ENCODE assay signal across 8 cellular contexts in the genomic region with DNA sequence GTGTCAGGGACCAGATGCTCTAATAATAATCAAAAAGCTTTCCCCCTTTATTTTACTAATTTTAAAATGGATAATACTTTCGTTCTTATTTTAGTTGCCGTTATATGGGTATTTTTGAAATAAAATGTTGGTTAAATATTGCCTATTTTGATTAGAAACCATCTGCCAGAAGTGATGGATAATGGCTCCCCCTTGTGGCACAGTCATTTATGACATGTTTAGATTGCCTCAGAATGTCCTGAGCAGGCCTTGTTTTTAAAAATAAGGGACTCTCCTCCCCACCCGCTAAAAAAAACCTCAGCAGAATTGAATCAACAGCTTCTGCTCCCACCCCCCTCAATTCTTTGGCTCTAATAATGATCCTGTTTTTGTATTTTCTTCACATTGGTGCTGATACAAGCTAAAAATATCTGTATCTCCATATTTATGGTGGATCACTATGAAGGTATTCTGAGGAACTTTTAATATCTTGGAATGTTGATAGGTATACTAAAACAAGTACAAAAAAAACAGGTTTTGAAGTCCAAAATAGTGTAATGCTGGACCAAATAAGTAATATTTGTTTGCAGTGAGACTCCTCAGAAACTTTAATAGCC. TPM values are rescaled to one million over a fixed set of nuclear protein-coding genes. Genes with fewer than 3 reads are reported as not detected.
DNase-seq lines count a peak whose midpoint lies in the region; ATAC-seq and TF ChIP-seq lines count a peak whose summit lies in the region.

No MANE protein-coding gene starts in this region.

- POLR2A ChIA-PET in HEK293 (lab: Yijun Ruan, JAX): no interaction called here

- DNase-seq in CMK (ENCODE audit: low read depth) (peak; percentile 25), NCI-H526 treated with DMSO at 0.1 percent for 48 hours (lab: John Stamatoyannopoulos, UW) (peak; percentile 53), ecto neural progenitor cell (ENCODE audit: low spot score) (peak; percentile 54), lung microvascular endothelial cell (ENCODE audit: low read depth in 2 of 2) (peak; percentile 75 to 86)
- peak; percentile 62 to 67 for DNase-seq in activated CD4-positive, alpha-beta T cell treated with anti-CD3 and anti-CD28 coated beads, Interleukin-2, amount 50 U/mL, for 4 hours
- peak; percentile 33 to 39 for DNase-seq in stimulated activated CD8-positive, alpha-beta memory T cell treated with anti-CD3 and anti-CD28 coated beads, Interleukin-2, amount 100 ng/mL, for 1 hour (ENCODE audit: low read depth in 2 of 2)

- peaks cover 5% of the 10 kb centered on the region; the same call in 1 of the 2 replicates for H3K4me1 ChIP-seq in HEK293 (ENCODE audit: control insufficient read depth, insufficient read depth, low read length)

- CTCF ChIA-PET in HEK293 (lab: Yijun Ruan, JAX): interaction anchor here (0.5 to 2.9 kb wide), 43 partner anchors 10 to 524 kb away, joined by 3 to 49 read pairs (median 4); no protein-coding TSS in a partner anchor

- H3K36me3 ChIP-seq in HEK293 (ENCODE audit: control insufficient read depth in 2 of 2, insufficient read depth in 1 of 2, low read length in 2 of 2): no peaks in the 10 kb centered on the region; a peak in 1 of 3 replicates

- no peaks in the 10 kb centered on the region for H3K9me3 ChIP-seq in HEK293 (ENCODE audit: control insufficient read depth, insufficient read depth, low read depth, low read length)

- TF ChIP-seq CTCF in HEK293 (tag by site-specific recombination; IDR thresholded peaks at IDR 0.05): peak; percentile 11; the same call in 1 of the 2 replicates

- no peak overlapping the region for H3K27ac ChIP-seq in HEK293 (ENCODE audit: extremely low read depth, low read depth, low read length)

- no peak for ATAC-seq in GM21528 (IDR thresholded peaks at IDR 0.05; ENCODE audit: low FRiP score, unreplicated experiment)

- no peak overlapping the region for H3K4me3 ChIP-seq in HEK293 (ENCODE audit: low read depth, low read length)

TF ChIP-seq in HEK293, 187 proteins besides CTCF, POLR2A, EP300 and RAD21:
- TF ChIP-seq ZNF660 (tag by site-specific recombination; IDR thresholded peaks at IDR 0.05) (0 out of 2 replicates have a peak, but pooled peaks have one; percentile 33), ZNF560 (tag by site-specific recombination; IDR thresholded peaks at IDR 0.05; ENCODE audit: borderline replicate concordance) (no peak), ZNF654 (tag by site-specific recombination; IDR thresholded peaks at IDR 0.05; ENCODE audit: low read depth) (peak; percentile 71)
- TF ChIP-seq, protein P1, sequence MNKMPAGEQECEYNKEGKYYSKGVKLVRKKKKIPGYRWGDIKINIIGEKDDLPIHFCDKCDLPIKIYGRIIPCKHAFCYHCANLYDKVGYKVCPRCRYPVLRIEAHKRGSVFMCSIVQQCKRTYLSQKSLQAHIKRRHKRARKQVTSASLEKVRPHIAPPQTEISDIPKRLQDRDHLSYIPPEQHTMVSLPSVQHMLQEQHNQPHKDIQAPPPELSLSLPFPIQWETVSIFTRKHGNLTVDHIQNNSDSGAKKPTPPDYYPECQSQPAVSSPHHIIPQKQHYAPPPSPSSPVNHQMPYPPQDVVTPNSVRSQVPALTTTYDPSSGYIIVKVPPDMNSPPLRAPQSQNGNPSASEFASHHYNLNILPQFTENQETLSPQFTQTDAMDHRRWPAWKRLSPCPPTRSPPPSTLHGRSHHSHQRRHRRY (tag by site-specific recombination; IDR thresholded peaks at IDR 0.05): no peak
- TF ChIP-seq, protein P2, sequence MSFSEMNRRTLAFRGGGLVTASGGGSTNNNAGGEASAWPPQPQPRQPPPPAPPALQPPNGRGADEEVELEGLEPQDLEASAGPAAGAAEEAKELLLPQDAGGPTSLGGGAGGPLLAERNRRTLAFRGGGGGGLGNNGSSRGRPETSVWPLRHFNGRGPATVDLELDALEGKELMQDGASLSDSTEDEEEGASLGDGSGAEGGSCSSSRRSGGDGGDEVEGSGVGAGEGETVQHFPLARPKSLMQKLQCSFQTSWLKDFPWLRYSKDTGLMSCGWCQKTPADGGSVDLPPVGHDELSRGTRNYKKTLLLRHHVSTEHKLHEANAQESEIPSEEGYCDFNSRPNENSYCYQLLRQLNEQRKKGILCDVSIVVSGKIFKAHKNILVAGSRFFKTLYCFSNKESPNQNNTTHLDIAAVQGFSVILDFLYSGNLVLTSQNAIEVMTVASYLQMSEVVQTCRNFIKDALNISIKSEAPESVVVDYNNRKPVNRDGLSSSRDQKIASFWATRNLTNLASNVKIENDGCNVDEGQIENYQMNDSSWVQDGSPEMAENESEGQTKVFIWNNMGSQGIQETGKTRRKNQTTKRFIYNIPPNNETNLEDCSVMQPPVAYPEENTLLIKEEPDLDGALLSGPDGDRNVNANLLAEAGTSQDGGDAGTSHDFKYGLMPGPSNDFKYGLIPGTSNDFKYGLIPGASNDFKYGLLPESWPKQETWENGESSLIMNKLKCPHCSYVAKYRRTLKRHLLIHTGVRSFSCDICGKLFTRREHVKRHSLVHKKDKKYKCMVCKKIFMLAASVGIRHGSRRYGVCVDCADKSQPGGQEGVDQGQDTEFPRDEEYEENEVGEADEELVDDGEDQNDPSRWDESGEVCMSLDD (tag by site-specific recombination; IDR thresholded peaks at IDR 0.05): no peak

RNA-seq across cellular contexts. Expression of a gene that starts 38.8 kb away (rescaled TPM):
- total RNA-seq in lung microvascular endothelial cell: 8.7 and 10.5 TPM in 2 replicates

RNA-seq across cellular contexts. Expression of a gene that starts 39.2 kb away (rescaled TPM):
- total RNA-seq in lung microvascular endothelial cell: 7.7 and 8.7 TPM in 2 replicates

Comparison
In these comparisons a context has a peak if more than half of its experiments do, and no peak if none do; other contexts are left out.
1. DNase-seq: peak in every context shown above with its lines; median percentile 80 in lung microvascular endothelial cell; 64 in activated CD4-positive, alpha-beta T cell treated with anti-CD3 and anti-CD28 coated beads, Interleukin-2, amount 50 U/mL, for 4 hours; 54 in ecto neural progenitor cell; 53 in NCI-H526 treated with DMSO at 0.1 percent for 48 hours; 36 in stimulated activated CD8-positive, alpha-beta memory T cell treated with anti-CD3 and anti-CD28 coated beads, Interleukin-2, amount 100 ng/mL, for 1 hour; 25 in CMK.